ENCODE assay signal across 18 cellular contexts in genomic region chrX:129581904-129582303, GRCh38. TPM values are rescaled to one million over a fixed set of nuclear protein-coding genes. Genes with fewer than 3 reads are reported as not detected.
DNase-seq lines count a peak whose midpoint lies in the region; ATAC-seq and TF ChIP-seq lines count a peak whose summit lies in the region.
"Had no signal": no experiment of that assay in that cellular context is flagged by ENCODE, and none has a peak within 500 bp of the region (broad histone marks: within the 10 kb centered on the region; RNA-seq: fewer than 3 reads in every experiment).

No MANE protein-coding gene starts in this region.

- no peak overlapping the region; the same call in 1 of the 2 replicates for H3K4me2 ChIP-seq in IMR-90 (ENCODE audit: low read depth, low read length)
- H3K4me2 ChIP-seq: BLaER1 had no signal

- no peak overlapping the region for H2AK5ac ChIP-seq in IMR-90 (ENCODE audit: low read depth, low read length)

- H3K14ac ChIP-seq in IMR-90 (replicated peaks; ENCODE audit: low read depth, low read length): no peak overlapping the region

- no peak overlapping the region for H2BK20ac ChIP-seq in IMR-90 (ENCODE audit: low read depth, low read length)

- no peak overlapping the region for H4K91ac ChIP-seq in IMR-90 (ENCODE audit: insufficient read depth, low read depth, low read length)

- H4K20me1 ChIP-seq in IMR-90 (ENCODE audit: insufficient read depth, low read length): no peaks in the 10 kb centered on the region
- H4K20me1 ChIP-seq: BLaER1 had no signal

- H4K8ac ChIP-seq in IMR-90 (ENCODE audit: low read depth in 2 of 2, low read length in 2 of 2): no peak overlapping the region

- no peak for TF ChIP-seq RAD21 in IMR-90 (IDR thresholded peaks at IDR 0.05; ENCODE audit: low read length)

- BruUV-seq in IMR-90 (replicated peaks; lab: Mats Ljungman, UMichigan): no TSS peak

- WGBS in IMR-90 (ENCODE audit: extremely low coverage in 2 of 2, insufficient read length in 1 of 2), 2 experiments: no CpG with 5 or more reads among the region's 1 CpG

- H3K9ac ChIP-seq in IMR-90 (ENCODE audit: low read depth, low read length): no peak overlapping the region
- H3K9ac ChIP-seq: BLaER1 had no signal

- DNase-seq in IMR-90: peak; percentile 21
- peak; percentile 34 for DNase-seq in choroid plexus epithelial cell (ENCODE audit: low read depth)
- DNase-seq in iris pigment epithelial cell (ENCODE audit: low read depth): peak; percentile 32
- no peak for DNase-seq in nephron progenitor cell
- DNase-seq in stimulated activated CD8-positive, alpha-beta memory T cell treated with anti-CD3 and anti-CD28 coated beads, Interleukin-4, amount 100 ng/mL, for 48 hours: no peak
- DNase-seq in iPS-NIHi11 (ENCODE audit: low spot score): no peak
- DNase-seq in T-helper 9 cell: no peak
- DNase-seq in KG1 (lab: John Stamatoyannopoulos, UW): no peak
- DNase-seq: 8988T; Calu3; CD4-positive, alpha-beta memory T cell; DND-41; EL; H9 had no signal

- peak overlapping the region; percentile 19 for H2BK5ac ChIP-seq in IMR-90 (ENCODE audit: low read depth, low read length, poor library complexity, severe bottlenecking)

- H3K9me3 Mint-ChIP-seq in nephron progenitor cell: no peaks in the 10 kb centered on the region
- H3K9me3 Mint-ChIP-seq: CD14-positive monocyte; CD4-positive, alpha-beta memory T cell; H9 had no signal

- no peak overlapping the region for H2AFZ ChIP-seq in IMR-90 (replicated peaks; ENCODE audit: low read length, poor library complexity)

- H3K4me3 ChIP-seq in IMR-90 (ENCODE audit: insufficient read depth, low read depth, low read length) (no peak overlapping the region), choroid plexus epithelial cell (ENCODE audit: low read depth, low read length) (no peak overlapping the region)
- H3K4me3 ChIP-seq: BLaER1, GM12878 had no signal

- H2AK9ac ChIP-seq in IMR-90 (replicated peaks; ENCODE audit: low read depth, low read length, poor library complexity): no peak overlapping the region

- intact Hi-C loops in IMR-90 (cut with micrococcal nuclease): no loop called here

- H3K4me1 ChIP-seq in IMR-90 (ENCODE audit: control insufficient read depth, insufficient read depth, low read length): peaks cover 5% of the 10 kb centered on the region
- H3K4me1 ChIP-seq: BLaER1 had no signal

- H3K27ac Mint-ChIP-seq in nephron progenitor cell: peak overlapping the region; percentile 9
- H3K27ac Mint-ChIP-seq: CD4-positive, alpha-beta memory T cell; H9 had no signal

- H3K27me3 ChIP-seq in IMR-90 (ENCODE audit: control insufficient read depth, insufficient read depth, low read length): no peaks in the 10 kb centered on the region; the same call in 1 of the 2 replicates

- no peak for ATAC-seq in IMR-90 (ENCODE audit: low read depth)
- ATAC-seq: GM12878, HepG2 had no signal

- no peak overlapping the region for H3K56ac ChIP-seq in IMR-90 (ENCODE audit: extremely low read depth, insufficient read depth, low read length)

- in situ Hi-C loops in IMR-90 (cut with MboI; ENCODE audit: low sequenced_read_pairs): no loop called here

- H3K36me3 Mint-ChIP-seq in nephron progenitor cell (ENCODE audit: low read depth): peaks cover 50% of the 10 kb centered on the region

- no peaks in the 10 kb centered on the region; a peak in 1 of 4 replicates for H3K79me1 ChIP-seq in IMR-90 (ENCODE audit: low read depth in 1 of 2, low read length in 2 of 2)

- peaks cover 1% of the 10 kb centered on the region; the same call in 1 of the 2 replicates for H3K36me3 ChIP-seq in IMR-90 (ENCODE audit: control insufficient read depth, insufficient read depth, low read length)

- H3K4me3 Mint-ChIP-seq in nephron progenitor cell: no peak overlapping the region
- H3K4me3 Mint-ChIP-seq: CD14-positive monocyte; CD4-positive, alpha-beta memory T cell; H9 had no signal

- H3K4ac ChIP-seq in IMR-90 (ENCODE audit: low read depth, low read length): no peak overlapping the region

- TF ChIP-seq POLR2A in IMR-90 (IDR thresholded peaks at IDR 0.05; ENCODE audit: low read depth, low read length): no peak

- H2BK15ac ChIP-seq in IMR-90 (ENCODE audit: low read depth, low read length): no peak overlapping the region

- no peak overlapping the region for H2BK120ac ChIP-seq in IMR-90 (ENCODE audit: low read depth, low read length)

- no peaks in the 10 kb centered on the region for H3K9me3 ChIP-seq in IMR-90 (ENCODE audit: control insufficient read depth, insufficient read depth, low read length)
- H3K9me3 ChIP-seq: BLaER1 had no signal

- dilution Hi-C loops in IMR-90 (cut with HindIII; ENCODE audit: low sequenced_read_pairs, unreplicated experiment): no loop called here

- H4K5ac ChIP-seq in IMR-90 (ENCODE audit: low read depth, low read length): no peak overlapping the region

- no peaks in the 10 kb centered on the region for H3K27me3 Mint-ChIP-seq in nephron progenitor cell (ENCODE audit: low read depth, poor library complexity)
- H3K27me3 Mint-ChIP-seq: CD4-positive, alpha-beta memory T cell had no signal

- H3K23ac ChIP-seq in IMR-90 (ENCODE audit: low read depth, low read length): no peak overlapping the region

- H3K4me1 Mint-ChIP-seq in nephron progenitor cell: no peaks in the 10 kb centered on the region
- H3K4me1 Mint-ChIP-seq: CD4-positive, alpha-beta memory T cell; H9 had no signal

- H3K27ac ChIP-seq in IMR-90 (ENCODE audit: insufficient read depth, low read length): no peak overlapping the region
- H3K27ac ChIP-seq: BLaER1 had no signal

- H3K18ac ChIP-seq in IMR-90 (ENCODE audit: low read depth, low read length): no peak overlapping the region

- POLR2A ChIA-PET in IMR-90 (lab: Charles Lee; ENCODE audit: unreplicated experiment): no interaction called here

- CTCF ChIA-PET in IMR-90 (lab: Yijun Ruan, JAX): no interaction called here

- H3K9me1 ChIP-seq in IMR-90 (ENCODE audit: insufficient read depth, low read length): no peaks in the 10 kb centered on the region; the same call in 1 of the 2 replicates

- TF ChIP-seq CTCF in IMR-90 (conservative IDR thresholded peaks at IDR 0.05; ENCODE audit: low read depth, low read length) (no peak), choroid plexus epithelial cell (conservative IDR thresholded peaks at IDR 0.05; ENCODE audit: low read depth, low read length) (no peak), nephron progenitor cell (IDR thresholded peaks at IDR 0.05) (no peak)

TF ChIP-seq in IMR-90, 13 proteins besides CTCF, POLR2A, EP300 and RAD21:
- TF ChIP-seq CHD1 (IDR thresholded peaks at IDR 0.05; ENCODE audit: low read depth, low read length): no peak
- no peak for TF ChIP-seq NFE2L2 (IDR thresholded peaks at IDR 0.05; ENCODE audit: low read depth, low read length)
- no peak for TF ChIP-seq MAFK (IDR thresholded peaks at IDR 0.05; ENCODE audit: low read depth, low read length)
- no peak for TF ChIP-seq CEBPB (IDR thresholded peaks at IDR 0.05; ENCODE audit: low read depth, low read length)
- no peak for TF ChIP-seq MXI1 (IDR thresholded peaks at IDR 0.05; ENCODE audit: borderline replicate concordance, low read depth, low read length)

RNA-seq across cellular contexts. Expression of gene OCRL, which starts 41.8 kb away (rescaled TPM):
- total RNA-seq in IMR-90 (2012; rRNA removed): 18.9 and 20.6 TPM in 2 replicates
- 16.3 and 19.4 TPM in 2 replicates for polyA plus RNA-seq in IMR-90 (2012; rRNA removed)
- 5.4 and 5.6 TPM in 2 replicates for polyA plus RNA-seq in IMR-90 (2012; cell fraction: cytosol; rRNA removed)
- polyA plus RNA-seq in IMR-90 (2012; cell fraction: nucleus; rRNA removed; ENCODE audit: low replicate concordance): 5.1 and 26.5 TPM in 2 replicates

RNA-seq across cellular contexts. Expression of gene SMARCA1, which starts 58.6 kb away (rescaled TPM):
- 31.0 and 71.4 TPM in 2 replicates for total RNA-seq in IMR-90 (2012; rRNA removed)
- polyA plus RNA-seq in IMR-90 (2012; rRNA removed): 24.5 and 32.8 TPM in 2 replicates
- 6.7 and 8.9 TPM in 2 replicates for polyA plus RNA-seq in IMR-90 (2012; cell fraction: cytosol; rRNA removed)
- polyA plus RNA-seq in IMR-90 (2012; cell fraction: nucleus; rRNA removed; ENCODE audit: low replicate concordance): 3.7 and 16.1 TPM in 2 replicates

Comparison
In these comparisons a context has a peak if more than half of its experiments do, and no peak if none do; other contexts are left out.
1. DNase-seq: peak in IMR-90 (single experiment), choroid plexus epithelial cell (single experiment) and iris pigment epithelial cell (single experiment); none in nephron progenitor cell (single experiment), stimulated activated CD8-positive, alpha-beta memory T cell treated with anti-CD3 and anti-CD28 coated beads, Interleukin-4, amount 100 ng/mL, for 48 hours (single experiment), iPS-NIHi11 (single experiment), T-helper 9 cell (single experiment) and KG1 (single experiment).